In genomic region chr3:105813710-105814109, GRCh38 we compare ENCODE assay signal across 16 cellular contexts. TPM values are rescaled to one million over a fixed set of nuclear protein-coding genes. Genes with fewer than 3 reads are reported as not detected.
A peak's percentile ranks its signal among the peaks of the same experiment; 100 is the strongest.
DNase-seq lines count a peak whose midpoint lies in the region; ATAC-seq, FAIRE-seq and TF ChIP-seq lines count a peak whose summit lies in the region.
"Had no signal": no experiment of that assay in that cellular context is flagged by ENCODE, and none has a peak within 500 bp of the region (broad histone marks: within the 10 kb centered on the region; RNA-seq: fewer than 3 reads in every experiment).

No MANE protein-coding gene starts in this region.

- peaks cover 34% of the 10 kb centered on the region for H3K36me3 Mint-ChIP-seq in CD8-positive, alpha-beta T cell
- H3K36me3 Mint-ChIP-seq in HFFc6 (ENCODE audit: low read depth) = peaks cover 24% of the 10 kb centered on the region

- H3K27ac ChIP-seq in CD8-positive, alpha-beta T cell (ENCODE audit: low read depth, low read length) = no peak overlapping the region
- no peak overlapping the region for H3K27ac ChIP-seq in neural cell (ENCODE audit: low read length)
- no peak overlapping the region for H3K27ac ChIP-seq in gastrocnemius medialis
- H3K27ac ChIP-seq: C4-2B had no signal

- CTCF ChIA-PET in CD8-positive, alpha-beta T cell (lab: Charles Lee) = no interaction called here

- intact Hi-C loops in CD8-positive, alpha-beta T cell (cut with DNase I, micrococcal nuclease) = loop anchor here in 1 of 2 experiments (1.0 kb wide), 1 partner anchor 9 kb away; no protein-coding TSS in a partner anchor
- intact Hi-C loops in gastrocnemius medialis (cut with DNase I; ENCODE audit: low total_unique reads) = no loop called here

- no peaks in the 10 kb centered on the region for H3K27me3 Mint-ChIP-seq in CD8-positive, alpha-beta T cell (ENCODE audit: low read depth)
- no peaks in the 10 kb centered on the region for H3K27me3 Mint-ChIP-seq in HFFc6 (ENCODE audit: insufficient read depth)
- H3K27me3 Mint-ChIP-seq: CD4-positive, alpha-beta memory T cell had no signal

- no peak overlapping the region for H2AFZ ChIP-seq in neural cell (ENCODE audit: low read depth, low read length)

- H3K4me3 Mint-ChIP-seq in CD8-positive, alpha-beta T cell = no peak overlapping the region
- H3K4me3 Mint-ChIP-seq in HFFc6 = no peak overlapping the region

- H3K4me1 Mint-ChIP-seq in CD8-positive, alpha-beta T cell (ENCODE audit: low read depth) = peaks cover 66% of the 10 kb centered on the region
- peaks cover 62% of the 10 kb centered on the region for H3K4me1 Mint-ChIP-seq in HFFc6 (ENCODE audit: low read depth)

- TF ChIP-seq CTCF in CD8-positive, alpha-beta T cell (IDR thresholded peaks at IDR 0.05) = no peak
- TF ChIP-seq CTCF in HFFc6 (IDR thresholded peaks at IDR 0.05) = no peak
- no peak for TF ChIP-seq CTCF in neural cell (IDR thresholded peaks at IDR 0.05; ENCODE audit: poor library complexity, severe bottlenecking)
- no peak for TF ChIP-seq CTCF in gastrocnemius medialis (IDR thresholded peaks at IDR 0.05 in 4 of 5, conservative IDR thresholded peaks at IDR 0.05 in 1 of 5)

- H3K27me3 ChIP-seq in CD8-positive, alpha-beta T cell (ENCODE audit: insufficient read depth, low read length) = no peaks in the 10 kb centered on the region
- H3K27me3 ChIP-seq in neural cell (ENCODE audit: insufficient read depth, low read depth, low read length) (no peaks in the 10 kb centered on the region), gastrocnemius medialis (no peaks in the 10 kb centered on the region)
- H3K27me3 ChIP-seq: BE2C had no signal

- peaks cover 2% of the 10 kb centered on the region for H3F3A ChIP-seq in neural cell (ENCODE audit: insufficient read depth, low read length, poor library complexity, severe bottlenecking)

- H3K36me3 ChIP-seq in CD8-positive, alpha-beta T cell (ENCODE audit: insufficient read depth, low read length) = no peaks in the 10 kb centered on the region
- no peaks in the 10 kb centered on the region for H3K36me3 ChIP-seq in neural cell (ENCODE audit: insufficient read depth, low read length)
- no peaks in the 10 kb centered on the region for H3K36me3 ChIP-seq in gastrocnemius medialis
- H3K36me3 ChIP-seq: BE2C had no signal

- no peaks in the 10 kb centered on the region for H3K9me3 Mint-ChIP-seq in CD8-positive, alpha-beta T cell
- peaks cover 7% of the 10 kb centered on the region; the same call in 1 of the 2 replicates for H3K9me3 Mint-ChIP-seq in HFFc6

- DNase-seq in CD8-positive, alpha-beta T cell = no peak
- DNase-seq in HFFc6 (no peak), cerebellar cortex (ENCODE audit: low spot score) (peak; percentile 7), urothelium cell line (ENCODE audit: low spot score) (no peak), gastrocnemius medialis (no peak)
- DNase-seq: BE2C; CD4-positive, alpha-beta memory T cell; COR-L47; DND-41; GDM1; HCEC 1CT had no signal

- in situ Hi-C loops in gastrocnemius medialis (cut with MboI; ENCODE audit: low sequenced_read_pairs in 4 of 4) = no loop called here

- no peak overlapping the region for H3K4me2 ChIP-seq in neural cell (ENCODE audit: low read length)

- H3K9me2 ChIP-seq in neural cell (ENCODE audit: insufficient read depth, low read length) = no peaks in the 10 kb centered on the region

- POLR2A ChIA-PET in CD8-positive, alpha-beta T cell (lab: Charles Lee) = no interaction called here

- ATAC-seq in CD8-positive, alpha-beta T cell = no peak
- no peak for ATAC-seq in HG02852 (IDR thresholded peaks at IDR 0.05; ENCODE audit: unreplicated experiment)
- ATAC-seq in gastrocnemius medialis = no peak

- no peak for TF ChIP-seq POLR2A in gastrocnemius medialis (IDR thresholded peaks at IDR 0.05)

- TF ChIP-seq RAD21 in neural cell (conservative IDR thresholded peaks at IDR 0.05) = no peak

- peaks cover 14% of the 10 kb centered on the region for H3K4me1 ChIP-seq in CD8-positive, alpha-beta T cell (ENCODE audit: insufficient read depth, low read length)
- peaks cover 10 to 22% of the 10 kb centered on the region in 2 donors for H3K4me1 ChIP-seq in gastrocnemius medialis

- peak overlapping the region; percentile 16 for H3K27ac Mint-ChIP-seq in CD8-positive, alpha-beta T cell
- 0 out of 2 replicates have a peak overlapping the region, but pooled peaks have one; percentile 27 for H3K27ac Mint-ChIP-seq in HFFc6

- peaks cover 14% of the 10 kb centered on the region for H3K79me2 ChIP-seq in neural cell (replicated peaks; ENCODE audit: insufficient read depth, low read length)

- H3K9ac ChIP-seq in neural cell (ENCODE audit: low read length) = no peak overlapping the region

- no peak overlapping the region for H3K4me3 ChIP-seq in CD8-positive, alpha-beta T cell (ENCODE audit: low read depth, low read length)
- H3K4me3 ChIP-seq in neural cell (ENCODE audit: low read length) = no peak overlapping the region
- no peak overlapping the region for H3K4me3 ChIP-seq in gastrocnemius medialis

- no peaks in the 10 kb centered on the region for H4K20me1 ChIP-seq in neural cell (ENCODE audit: insufficient read depth)

- no peak for FAIRE-seq in urothelium cell line (lab: Jason Lieb, UNC)
- FAIRE-seq: A204.1, GM12892 had no signal

- no peaks in the 10 kb centered on the region for H3K9me3 ChIP-seq in CD8-positive, alpha-beta T cell (ENCODE audit: low read length)
- H3K9me3 ChIP-seq in neural cell (ENCODE audit: low read length) (no peaks in the 10 kb centered on the region), gastrocnemius medialis (no peaks in the 10 kb centered on the region)
- H3K9me3 ChIP-seq: BE2C had no signal

- peak; percentile 91 for TF ChIP-seq EP300 in neural cell (conservative IDR thresholded peaks at IDR 0.05; ENCODE audit: poor library complexity, severe bottlenecking)

TF ChIP-seq in neural cell, 6 proteins besides CTCF, POLR2A, EP300 and RAD21:
- TF ChIP-seq TAF1 (IDR thresholded peaks at IDR 0.05; ENCODE audit: low read depth) (no peak), SMC3 (conservative IDR thresholded peaks at IDR 0.05; ENCODE audit: poor library complexity) (no peak), POLR2AphosphoS5 (IDR thresholded peaks at IDR 0.05) (peak; percentile 71), REST (IDR thresholded peaks at IDR 0.05; ENCODE audit: borderline replicate concordance) (peak; percentile 28)

RNA-seq across cellular contexts. Expression of gene CBLB, which starts 55.1 kb away (rescaled TPM):
- total RNA-seq in CD8-positive, alpha-beta T cell = 100 to 1,000 TPM; 133 to 140 TPM
- 10 to 100 TPM; 17.6 to 22.6 (median 20.6) TPM for total RNA-seq in HFFc6 (2021; fragmentation: NEBNext Ultra II Directional; extraction: Animal tissue kit (Norgen Biotek cat#: 25700))
- polyA plus RNA-seq in neural cell = 32.6 and 36.4 TPM in 2 replicates
- polyA minus RNA-seq in neural cell = 120 and 212 TPM in 2 replicates
- 10 to 100 TPM; 14.8 to 46.4 (median 21.6) TPM for total RNA-seq in gastrocnemius medialis
